9 cellular contexts compared by ENCODE assay signal in genomic region chr2:190722061-190722759, GRCh38.
A peak's percentile ranks its signal among the peaks of the same experiment; 100 is the strongest.
DNase-seq lines count a peak whose midpoint lies in the region; ATAC-seq and TF ChIP-seq lines count a peak whose summit lies in the region.
"Had no signal": no experiment of that assay in that cellular context is flagged by ENCODE, and none has a peak within 500 bp of the region (broad histone marks: within the 10 kb centered on the region; RNA-seq: fewer than 3 reads in every experiment).

No MANE protein-coding gene starts in this region.

- peak; percentile 42 for DNase-seq in fibroblast of pulmonary artery (ENCODE audit: low read depth)
- no peak for DNase-seq in NCI-H345 treated with DMSO at 0.1 percent for 48 hours (lab: John Stamatoyannopoulos, UW; ENCODE audit: unreplicated experiment)
- no peak for DNase-seq in posterior vena cava (ENCODE audit: low spot score)
- DNase-seq in upper lobe of right lung = no peak
- no peak for DNase-seq in GM03348 (ENCODE audit: low spot score)
- DNase-seq: T1000 had no signal

- no peaks in the 10 kb centered on the region for H3K4me1 ChIP-seq in upper lobe of right lung

- no peak for TF ChIP-seq CTCF in fibroblast of pulmonary artery (IDR thresholded peaks at IDR 0.05; ENCODE audit: low read length, missing control alignments)
- TF ChIP-seq CTCF in upper lobe of right lung (IDR thresholded peaks at IDR 0.05) = no peak

- no peaks in the 10 kb centered on the region for H3K36me3 ChIP-seq in upper lobe of right lung

- H3K4me3 ChIP-seq in fibroblast of pulmonary artery (replicated peaks; ENCODE audit: low read depth, low read length) = no peak overlapping the region
- H3K4me3 ChIP-seq in upper lobe of right lung = no peak overlapping the region

- intact Hi-C loops in posterior vena cava (cut with DNase I) = no loop called here
- intact Hi-C loops in upper lobe of right lung (cut with DNase I) = no loop called here

- no peaks in the 10 kb centered on the region for H3K9me3 ChIP-seq in upper lobe of right lung

- H3K27me3 ChIP-seq in upper lobe of right lung = no peaks in the 10 kb centered on the region

- ATAC-seq in GM18907 (IDR thresholded peaks at IDR 0.05; ENCODE audit: unreplicated experiment) = peak; percentile 71
- peak; percentile 62 for ATAC-seq in GM21528 (IDR thresholded peaks at IDR 0.05; ENCODE audit: low FRiP score, unreplicated experiment)
- peak; percentile 68 for ATAC-seq in HG03432 (IDR thresholded peaks at IDR 0.05; ENCODE audit: unreplicated experiment)
- ATAC-seq in upper lobe of right lung = no peak

- no peak overlapping the region for H3K27ac ChIP-seq in upper lobe of right lung
